ENCODE assay signal across 9 cellular contexts in the genomic region with DNA sequence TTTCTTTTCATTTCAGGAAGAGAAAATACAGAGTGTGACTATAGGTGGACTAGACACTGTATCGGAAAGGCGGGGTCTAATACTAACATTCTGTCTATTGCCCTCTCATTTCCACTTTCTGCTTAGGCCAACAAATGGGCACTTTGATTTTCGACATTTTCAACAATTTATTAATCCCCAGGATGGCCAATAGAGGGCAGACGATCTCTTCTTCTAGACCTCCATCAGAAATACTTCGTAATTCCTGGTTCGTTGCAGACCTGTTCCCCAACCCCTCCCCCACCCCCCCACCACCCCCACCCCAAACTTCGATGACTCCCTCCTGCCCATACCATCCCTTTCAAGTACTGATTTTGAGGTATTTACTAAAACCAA. TPM values are rescaled to one million over a fixed set of nuclear protein-coding genes. Genes with fewer than 3 reads are reported as not detected.
A peak's percentile ranks its signal among the peaks of the same experiment; 100 is the strongest.
DNase-seq lines count a peak whose midpoint lies in the region; ATAC-seq, FAIRE-seq and TF ChIP-seq lines count a peak whose summit lies in the region.
"Had no signal": no experiment of that assay in that cellular context is flagged by ENCODE, and none has a peak within 500 bp of the region (broad histone marks: within the 10 kb centered on the region; RNA-seq: fewer than 3 reads in every experiment).

No MANE protein-coding gene starts in this region.

- peak overlapping the region; percentile 49 for H3K4me2 ChIP-seq in osteoblast (ENCODE audit: insufficient read depth, low read length)

- H3K36me3 ChIP-seq in osteoblast (ENCODE audit: insufficient read depth, low read length) = no peaks in the 10 kb centered on the region

- peak; percentile 87 for FAIRE-seq in GM19239 (lab: Jason Lieb, UNC)
- FAIRE-seq: frontal cortex had no signal

- H3K79me2 ChIP-seq in osteoblast (ENCODE audit: insufficient read depth, low read length) = peaks cover 37% of the 10 kb centered on the region

- no peak for ATAC-seq in GM19035 (IDR thresholded peaks at IDR 0.05; ENCODE audit: unreplicated experiment)

- H2AFZ ChIP-seq in osteoblast (ENCODE audit: low read length) = peak overlapping the region; percentile 64

- H3K27ac ChIP-seq in C4-2B (no peak overlapping the region), osteoblast (ENCODE audit: low read depth, low read length) (peak overlapping the region; percentile 76)

- TF ChIP-seq CTCF in C4-2B (conservative IDR thresholded peaks at IDR 0.05) = peak; percentile 58
- peak; percentile 51 for TF ChIP-seq CTCF in osteoblast (IDR thresholded peaks at IDR 0.05; ENCODE audit: extremely low read depth, low read depth, low read length)

- H3K4me3 ChIP-seq in osteoblast (ENCODE audit: insufficient read depth, low read length) = no peak overlapping the region

- peaks cover 9% of the 10 kb centered on the region for H4K20me1 ChIP-seq in osteoblast (ENCODE audit: insufficient read depth, low read length)

- no peak for DNase-seq in GM19239 (ENCODE audit: insufficient read length, low spot score)
- DNase-seq in NOMO-1 treated with DMSO at 0.1 percent for 48 hours (lab: John Stamatoyannopoulos, UW; ENCODE audit: unreplicated experiment) = peak; percentile 76
- peak; percentile 61 to 71 for DNase-seq in dermis microvascular lymphatic vessel endothelial cell (ENCODE audit: low read depth in 2 of 2)
- no peak for DNase-seq in osteoblast (ENCODE audit: insufficient read length, low spot score, missing footprints)
- DNase-seq in middle frontal gyrus (ENCODE audit: extremely low spot score, low spot score) = no peak
- no peak for DNase-seq in NCI-H524 treated with DMSO at 0.1 percent for 48 hours (lab: John Stamatoyannopoulos, UW)

- peaks cover 36% of the 10 kb centered on the region for H3K4me1 ChIP-seq in osteoblast (ENCODE audit: insufficient read depth, low read length)

- no peaks in the 10 kb centered on the region for H3K27me3 ChIP-seq in osteoblast (ENCODE audit: insufficient read depth, low read length)

- H3K9me3 ChIP-seq in osteoblast (ENCODE audit: low read depth, low read length) = no peaks in the 10 kb centered on the region

RNA-seq across cellular contexts. Expression of gene CRIM1, which starts 3.6 kb away (rescaled TPM):
- total RNA-seq in dermis microvascular lymphatic vessel endothelial cell (375 and 484 TPM in 2 replicates), osteoblast (321 and 362 TPM in 2 replicates)

Comparison
In these comparisons a context has a peak if more than half of its experiments do, and no peak if none do; other contexts are left out.
1. DNase-seq: peak in NOMO-1 treated with DMSO at 0.1 percent for 48 hours (single experiment) and dermis microvascular lymphatic vessel endothelial cell (2 of 2); none in GM19239 (single experiment), osteoblast (single experiment), middle frontal gyrus (single experiment) and NCI-H524 treated with DMSO at 0.1 percent for 48 hours (single experiment).